In genomic region chr10:102583435-102584417, GRCh38 we compare ENCODE assay signal across 8 cellular contexts.
DNase-seq lines count a peak whose midpoint lies in the region; ATAC-seq and TF ChIP-seq lines count a peak whose summit lies in the region.

No MANE protein-coding gene starts in this region.

- H3K4me3 ChIP-seq in KMS-11 (IDR thresholded peaks at IDR 0.05; ENCODE audit: insufficient read depth, low read depth, low read length): no peak overlapping the region
- no peak overlapping the region for H3K4me3 ChIP-seq in fibroblast of pulmonary artery (replicated peaks; ENCODE audit: low read depth, low read length)

- no peaks in the 10 kb centered on the region for H3K36me3 ChIP-seq in KMS-11 (ENCODE audit: insufficient read depth)

- H3K4me3 Mint-ChIP-seq in neural crest cell: peak overlapping the region; percentile 72
- H3K4me3 Mint-ChIP-seq in stimulated activated naive CD8-positive, alpha-beta T cell treated with anti-CD3 and anti-CD28 coated beads, Interleukin-15, amount 100 ng/mL, for 72 hours: no peak overlapping the region

- peaks cover 3% of the 10 kb centered on the region for H3K9me3 Mint-ChIP-seq in neural crest cell
- H3K9me3 Mint-ChIP-seq in stimulated activated naive CD8-positive, alpha-beta T cell treated with anti-CD3 and anti-CD28 coated beads, Interleukin-15, amount 100 ng/mL, for 72 hours: no peaks in the 10 kb centered on the region

- H4K20me1 ChIP-seq in KMS-11 (ENCODE audit: insufficient read depth): no peaks in the 10 kb centered on the region

- no peaks in the 10 kb centered on the region for H3K27me3 Mint-ChIP-seq in neural crest cell (ENCODE audit: low read depth)
- H3K27me3 Mint-ChIP-seq in stimulated activated naive CD8-positive, alpha-beta T cell treated with anti-CD3 and anti-CD28 coated beads, Interleukin-15, amount 100 ng/mL, for 72 hours: no peaks in the 10 kb centered on the region

- no peak overlapping the region for H3K4me2 ChIP-seq in KMS-11

- no peaks in the 10 kb centered on the region for H3K79me2 ChIP-seq in KMS-11 (ENCODE audit: insufficient read depth, low read depth)

- peak overlapping the region; percentile 90 for H3K27ac Mint-ChIP-seq in neural crest cell (ENCODE audit: unreplicated experiment)
- H3K27ac Mint-ChIP-seq in stimulated activated naive CD8-positive, alpha-beta T cell treated with anti-CD3 and anti-CD28 coated beads, Interleukin-15, amount 100 ng/mL, for 72 hours: no peak overlapping the region

- DNase-seq in AG08396 (ENCODE audit: low spot score) (peak; percentile 87), RPMI7951 (ENCODE audit: low read depth) (peak; percentile 76), activated T-helper 1 cell treated with Interleukin-2 at 50 U/mL for 16 hours (ENCODE audit: low read depth) (peak; percentile 60), fibroblast of pulmonary artery (ENCODE audit: low read depth) (peak; percentile 95), neural crest cell (ENCODE audit: low read depth, low spot score) (peak; percentile 87)
- DNase-seq in stimulated activated naive CD8-positive, alpha-beta T cell treated with anti-CD3 and anti-CD28 coated beads, Interleukin-15, amount 100 ng/mL, for 72 hours: peak; percentile 77 to 83

- no peak overlapping the region for H3K27ac ChIP-seq in KMS-11

- ATAC-seq in GM18909 (IDR thresholded peaks at IDR 0.05; ENCODE audit: poor library complexity, unreplicated experiment): peak; percentile 65
- ATAC-seq in stimulated activated naive CD8-positive, alpha-beta T cell treated with anti-CD3 and anti-CD28 coated beads, Interleukin-15, amount 100 ng/mL, for 72 hours: peak; percentile 99

- H3K36me3 Mint-ChIP-seq in neural crest cell (ENCODE audit: low read depth): peaks cover 3% of the 10 kb centered on the region

- no peaks in the 10 kb centered on the region for H3K27me3 ChIP-seq in KMS-11 (ENCODE audit: insufficient read depth, low read depth)

- H3K9ac ChIP-seq in KMS-11: no peak overlapping the region

- TF ChIP-seq CTCF in KMS-11 (conservative IDR thresholded peaks at IDR 0.05; ENCODE audit: low read depth, low read length) (peak; percentile 83), fibroblast of pulmonary artery (IDR thresholded peaks at IDR 0.05; ENCODE audit: low read length, missing control alignments) (peak; percentile 86), neural crest cell (conservative IDR thresholded peaks at IDR 0.05) (peak; percentile 95)

- peaks cover 51% of the 10 kb centered on the region for H3K4me1 Mint-ChIP-seq in neural crest cell
- H3K4me1 Mint-ChIP-seq in stimulated activated naive CD8-positive, alpha-beta T cell treated with anti-CD3 and anti-CD28 coated beads, Interleukin-15, amount 100 ng/mL, for 72 hours: peaks cover 8% of the 10 kb centered on the region

- no peak overlapping the region for H2AFZ ChIP-seq in KMS-11 (ENCODE audit: low read depth)

- H3K4me1 ChIP-seq in KMS-11 (ENCODE audit: low read depth, poor library complexity, severe bottlenecking): no peaks in the 10 kb centered on the region
